30 cellular contexts compared by ENCODE assay signal in genomic region chr2:102045697-102046096, GRCh38. TPM values are rescaled to one million over a fixed set of nuclear protein-coding genes. Genes with fewer than 3 reads are reported as not detected.
DNase-seq lines count a peak whose midpoint lies in the region; ATAC-seq and TF ChIP-seq lines count a peak whose summit lies in the region.
"Had no signal": no experiment of that assay in that cellular context is flagged by ENCODE, and none has a peak within 500 bp of the region (broad histone marks: within the 10 kb centered on the region; RNA-seq: fewer than 3 reads in every experiment).

No MANE protein-coding gene starts in this region.

- no peak for TF ChIP-seq EP300 in transverse colon (IDR thresholded peaks at IDR 0.05; ENCODE audit: low read depth)

- no peak for DNase-seq in ascending aorta (ENCODE audit: low spot score in 2 of 2)
- no peak for DNase-seq in esophagus squamous epithelium (lab: John Stamatoyannopoulos, UW)
- DNase-seq in transverse colon: no peak
- DNase-seq in left colon: no peak
- no peak for DNase-seq in NCI-H1436 (lab: John Stamatoyannopoulos, UW)
- no peak for DNase-seq in activated CD4-positive, alpha-beta memory T cell treated with anti-CD3 and anti-CD28 coated beads, Interleukin-2, amount 10 ng/mL, durations not matched to agents 7 days and 5 days
- DNase-seq: activated CD4-positive, alpha-beta T cell treated with anti-CD3 and anti-CD28 coated beads, Interleukin-2, amount 50 U/mL, for 48 hours; activated naive CD4-positive, alpha-beta T cell treated with anti-CD3 and anti-CD28 coated beads for 36 hours; body of pancreas; DMS153; H7; islet precursor cell; Kasumi-1; mucosa of descending colon; NCI-H1417; NCI-H2081; NCI-H2227 treated with DMSO at 0.1 percent for 48 hours; NCI-H526 treated with DMSO at 0.1 percent for 48 hours; NK-92 treated with Interleukin-12 subunit alpha and Interleukin-12 subunit beta, amount 100 ng/mL, for 24 hours; SHP77; stimulated activated naive CD4-positive, alpha-beta T cell had no signal

- H3K4me3 ChIP-seq in ascending aorta (no peak overlapping the region), esophagus squamous epithelium (no peak overlapping the region), mesodermal cell (ENCODE audit: extremely low read depth, insufficient read depth, low read length, poor library complexity, severe bottlenecking) (no peak overlapping the region), transverse colon (no peak overlapping the region)
- H3K4me3 ChIP-seq: BLaER1 treated with 17β-estradiol and CSF1 and Interleukin-3, amounts not matched to agents 10 nM and 100 nM; body of pancreas; mucosa of descending colon; skin epidermis had no signal

- H3K27ac ChIP-seq in ascending aorta (peak overlapping the region; percentile 29 to 33), esophagus squamous epithelium (peak overlapping the region; percentile 47 to 84 (median 76)), mesodermal cell (ENCODE audit: low read depth, low read length, severe bottlenecking) (peak overlapping the region; percentile 42), transverse colon (peak overlapping the region; percentile 47 to 87 (median 66))
- H3K27ac ChIP-seq: BLaER1 treated with 17β-estradiol and CSF1 and Interleukin-3, amounts not matched to agents 10 nM and 100 nM; epithelial cell of prostate had no signal

- H3K27me3 Mint-ChIP-seq in activated CD4-positive, alpha-beta memory T cell treated with anti-CD3 and anti-CD28 coated beads, Interleukin-2, amount 10 ng/mL, durations not matched to agents 7 days and 5 days: peaks cover 32% of the 10 kb centered on the region

- no peak for TF ChIP-seq POLR2A in esophagus squamous epithelium (IDR thresholded peaks at IDR 0.05)
- no peak for TF ChIP-seq POLR2A in transverse colon (IDR thresholded peaks at IDR 0.05)

- H3K4me1 Mint-ChIP-seq in activated CD4-positive, alpha-beta memory T cell treated with anti-CD3 and anti-CD28 coated beads, Interleukin-2, amount 10 ng/mL, durations not matched to agents 7 days and 5 days: peaks cover 5% of the 10 kb centered on the region

- no peak overlapping the region for H3K4me3 Mint-ChIP-seq in activated CD4-positive, alpha-beta memory T cell treated with anti-CD3 and anti-CD28 coated beads, Interleukin-2, amount 10 ng/mL, durations not matched to agents 7 days and 5 days
- H3K4me3 Mint-ChIP-seq: activated naive CD4-positive, alpha-beta T cell treated with anti-CD3 and anti-CD28 coated beads for 36 hours; activated T-helper 1 cell treated with anti-CD3 and anti-CD28 coated beads, Interleukin-12 subunit alpha, Interleukin-12 subunit beta, Interleukin-2, Interleukin-4 antibody, amounts not matched to agents 30 ng/mL and 10 ng/mL and 1 ng/mL, durations not matched to agents 14 hours and 24 hours and 36 hours; nephron had no signal

- ATAC-seq in left colon: no peak
- ATAC-seq: body of pancreas, mucosa of descending colon, Panc1 had no signal

- H3K9me3 ChIP-seq in ascending aorta (no peaks in the 10 kb centered on the region), esophagus squamous epithelium (no peaks in the 10 kb centered on the region), mesodermal cell (ENCODE audit: control insufficient read depth, low read length) (peaks cover 2% of the 10 kb centered on the region), transverse colon (no peaks in the 10 kb centered on the region)
- H3K9me3 ChIP-seq: body of pancreas, mucosa of descending colon had no signal

- CTCF ChIA-PET in activated CD4-positive, alpha-beta memory T cell treated with anti-CD3 and anti-CD28 coated beads, Interleukin-2, amount 10 ng/mL, durations not matched to agents 7 days and 5 days (lab: Charles Lee): no interaction called here

- POLR2A ChIA-PET in activated CD4-positive, alpha-beta memory T cell treated with anti-CD3 and anti-CD28 coated beads, Interleukin-2, amount 10 ng/mL, durations not matched to agents 7 days and 5 days (lab: Charles Lee): no interaction called here

- no peak for TF ChIP-seq CTCF in ascending aorta (IDR thresholded peaks at IDR 0.05)
- no peak for TF ChIP-seq CTCF in esophagus squamous epithelium (IDR thresholded peaks at IDR 0.05)
- TF ChIP-seq CTCF in transverse colon (IDR thresholded peaks at IDR 0.05): no peak

- H3K4me1 ChIP-seq in ascending aorta (peaks cover 8 to 16% of the 10 kb centered on the region in 2 donors), esophagus squamous epithelium (peaks cover 9 to 51% (median 29%) of the 10 kb centered on the region in 3 donors), mesodermal cell (ENCODE audit: control insufficient read depth, insufficient read depth, low read length, poor library complexity, severe bottlenecking) (peaks cover 12% of the 10 kb centered on the region), transverse colon (peaks cover 10 to 37% (median 20%) of the 10 kb centered on the region in 4 donors)

- H3K36me3 ChIP-seq in ascending aorta (no peaks in the 10 kb centered on the region), esophagus squamous epithelium (no peaks in the 10 kb centered on the region), mesodermal cell (ENCODE audit: control insufficient read depth, insufficient read depth, low read length) (no peaks in the 10 kb centered on the region), transverse colon (no peaks in the 10 kb centered on the region)
- H3K36me3 ChIP-seq: BLaER1 treated with 17β-estradiol and CSF1 and Interleukin-3, amounts not matched to agents 10 nM and 100 nM had no signal

- H3K9me3 Mint-ChIP-seq in activated CD4-positive, alpha-beta memory T cell treated with anti-CD3 and anti-CD28 coated beads, Interleukin-2, amount 10 ng/mL, durations not matched to agents 7 days and 5 days: peaks cover 3% of the 10 kb centered on the region
- H3K9me3 Mint-ChIP-seq: activated T-helper 1 cell treated with anti-CD3 and anti-CD28 coated beads, Interleukin-12 subunit alpha, Interleukin-12 subunit beta, Interleukin-2, Interleukin-4 antibody, amounts not matched to agents 30 ng/mL and 10 ng/mL and 1 ng/mL, durations not matched to agents 14 hours and 24 hours and 36 hours; nephron had no signal

- no peak overlapping the region for H3K27ac Mint-ChIP-seq in activated CD4-positive, alpha-beta memory T cell treated with anti-CD3 and anti-CD28 coated beads, Interleukin-2, amount 10 ng/mL, durations not matched to agents 7 days and 5 days
- H3K27ac Mint-ChIP-seq: activated naive CD4-positive, alpha-beta T cell treated with anti-CD3 and anti-CD28 coated beads for 36 hours; activated T-helper 1 cell treated with anti-CD3 and anti-CD28 coated beads, Interleukin-12 subunit alpha, Interleukin-12 subunit beta, Interleukin-2, Interleukin-4 antibody, amounts not matched to agents 30 ng/mL and 10 ng/mL and 1 ng/mL, durations not matched to agents 14 hours and 24 hours and 36 hours had no signal

- in situ Hi-C loops in transverse colon (cut with MboI; ENCODE audit: low pct_ligation_motif_present in 1 of 4, low pct_unique_long_range_greater_than_20kb in 1 of 4, low sequenced_read_pairs in 3 of 4): loop anchor here in 1 of 4 donors (25.0 kb wide), 1 partner anchor 117 kb away; no protein-coding TSS in a partner anchor

- H3K27me3 ChIP-seq in ascending aorta: no peaks in the 10 kb centered on the region
- H3K27me3 ChIP-seq in esophagus squamous epithelium: no peaks in the 10 kb centered on the region
- no peaks in the 10 kb centered on the region for H3K27me3 ChIP-seq in transverse colon
- H3K27me3 ChIP-seq: body of pancreas had no signal

- no peaks in the 10 kb centered on the region for H3K36me3 Mint-ChIP-seq in activated CD4-positive, alpha-beta memory T cell treated with anti-CD3 and anti-CD28 coated beads, Interleukin-2, amount 10 ng/mL, durations not matched to agents 7 days and 5 days (ENCODE audit: low read depth)

- intact Hi-C loops in ascending aorta (cut with DNase I): no loop called here
- intact Hi-C loops in esophagus squamous epithelium (cut with DNase I): no loop called here
- intact Hi-C loops in transverse colon (cut with DNase I; ENCODE audit: low total_unique reads): no loop called here
- intact Hi-C loops in left colon (cut with DNase I, micrococcal nuclease): no loop called here

- 76 to 88% methylated on average over 3 to 5 of the region's 6 CpGs for WGBS in esophagus squamous epithelium, 2 donors
- 100% methylated on average over 1 of the region's 6 CpGs; no CpG with 5 or more reads in 1 of the 2 experiments for WGBS in mesodermal cell (ENCODE audit: insufficient coverage in 2 of 2), 2 experiments
- 83% methylated on average over 6 of the region's 6 CpGs; no CpG with 5 or more reads in 1 of the 2 donors for whole genome bisulfite sequencing in transverse colon (ENCODE audit: low coverage in 1 of 2), 2 donors

RNA-seq across cellular contexts. Expression of gene IL1R2, which starts 53.9 kb away (rescaled TPM):
- total RNA-seq in ascending aorta (25.4 TPM), esophagus squamous epithelium (100 to 1,000 TPM in 1 of 4 donors, 10 to 100 TPM in 3; 24.1 to 182 (median 78.0) TPM), transverse colon (10 to 100 TPM in 3 of 4 donors, 1 to 10 TPM in 1; 7.1 to 52.4 (median 29.9) TPM), left colon (10 to 100 TPM; 77.7 to 81.1 TPM)
- not detected for polyA plus RNA-seq in mesodermal cell (2013, experiment 1 of 2)
- not detected for polyA plus RNA-seq in mesodermal cell (2013, experiment 2 of 2)
- total RNA-seq in activated CD4-positive, alpha-beta memory T cell treated with anti-CD3 and anti-CD28 coated beads, Interleukin-2, amount 10 ng/mL, durations not matched to agents 7 days and 5 days: under 1 TPM; 0.81 to 0.88 TPM
- total RNA-seq: cerebellum, temporal lobe had no signal

Comparison
In these comparisons a context has a peak if more than half of its experiments do, and no peak if none do; other contexts are left out.
1. RNA of gene IL1R2, which starts 53.9 kb away (total RNA-seq): 24.1 to 182 TPM in esophagus squamous epithelium, 77.7 to 81.1 TPM in left colon, 7.1 to 52.4 TPM in transverse colon and 25.4 TPM in ascending aorta (single experiment); 0.81 to 0.88 TPM in activated CD4-positive, alpha-beta memory T cell treated with anti-CD3 and anti-CD28 coated beads, Interleukin-2, amount 10 ng/mL, durations not matched to agents 7 days and 5 days; every median in the first group is over 4 times any median in the second.
2. Peak in every context shown above with its lines, with median percentiles within 50 percentile points of each other: H3K27ac ChIP-seq.